In the genomic region with DNA sequence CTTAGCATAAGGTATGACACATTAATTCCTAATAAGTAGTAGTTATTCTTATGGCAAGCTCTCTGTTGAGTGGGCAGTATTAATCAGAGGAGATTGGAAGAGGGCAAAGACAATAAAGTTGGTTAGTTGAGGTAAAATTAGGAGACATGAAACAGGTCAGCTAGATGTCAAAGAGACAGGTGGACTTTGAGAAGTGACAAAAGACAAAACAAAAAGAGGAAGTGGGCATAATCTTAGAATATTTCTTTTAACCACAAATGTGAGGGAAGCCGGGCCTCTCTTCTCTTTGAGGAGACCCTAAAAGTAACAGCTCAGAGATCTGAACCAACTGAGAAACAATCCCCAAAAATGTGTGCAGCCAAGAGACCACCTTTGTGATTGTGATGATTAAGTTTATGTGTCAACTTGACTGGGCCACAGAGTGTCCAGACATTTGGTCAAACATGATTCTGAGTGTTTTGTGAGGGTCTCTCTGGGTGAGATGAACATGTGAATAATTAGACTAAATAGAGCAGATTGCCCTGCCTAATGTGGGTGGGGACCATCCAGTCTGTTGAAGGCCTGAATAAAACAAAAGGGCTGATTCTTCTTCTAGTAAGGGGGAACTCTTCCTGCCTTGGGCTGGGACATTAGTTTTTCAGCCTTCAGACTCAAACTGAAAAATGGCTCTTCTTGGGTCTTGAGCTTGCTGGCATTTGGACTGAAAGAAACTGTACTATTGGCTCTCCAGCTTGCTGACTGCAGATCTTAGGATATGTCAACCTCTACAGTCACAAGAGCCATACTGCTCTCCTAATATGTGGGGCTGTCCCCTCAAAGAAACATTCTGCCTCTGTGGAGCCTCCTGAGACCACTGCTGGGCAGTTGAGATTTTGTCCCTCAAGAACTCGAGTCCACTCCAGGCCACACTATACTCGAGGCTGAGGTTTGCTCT, we compare ENCODE assay signal across 15 cellular contexts. TPM values are rescaled to one million over a fixed set of nuclear protein-coding genes. Genes with fewer than 3 reads are reported as not detected.
DNase-seq lines count a peak whose midpoint lies in the region; ATAC-seq, FAIRE-seq and TF ChIP-seq lines count a peak whose summit lies in the region.
"Had no signal": no experiment of that assay in that cellular context is flagged by ENCODE, and none has a peak within 500 bp of the region (broad histone marks: within the 10 kb centered on the region; RNA-seq: fewer than 3 reads in every experiment).

No MANE protein-coding gene starts in this region.

- H3K9me3 ChIP-seq in K562 (replicated peaks; ENCODE audit: control insufficient read depth, insufficient read depth, low read depth, low read length), result no peaks in the 10 kb centered on the region
- H3K9me3 ChIP-seq in H9 (ENCODE audit: control insufficient read depth, low read depth, low read length), result no peaks in the 10 kb centered on the region
- no peaks in the 10 kb centered on the region for H3K9me3 ChIP-seq in Caco-2
- no peaks in the 10 kb centered on the region for H3K9me3 ChIP-seq in spleen
- H3K9me3 ChIP-seq: thoracic aorta had no signal

- no peak overlapping the region for H3K18ac ChIP-seq in H9 (ENCODE audit: insufficient read length, low read depth, low read length)

- H4K20me1 ChIP-seq in K562 (replicated peaks; ENCODE audit: control insufficient read depth, insufficient read depth, low read length) (no peaks in the 10 kb centered on the region), H9 (ENCODE audit: control insufficient read depth, insufficient read depth, insufficient read length) (no peaks in the 10 kb centered on the region)

- TF ChIP-seq EP300 in K562 (IDR thresholded peaks at IDR 0.05; ENCODE audit: low read length), result no peak

- no peak overlapping the region for H3K23ac ChIP-seq in H9 (ENCODE audit: insufficient read length, low read depth, low read length)

- H3K56ac ChIP-seq in H9 (ENCODE audit: insufficient read length, low read depth, low read length), result no peak overlapping the region

- H4K5ac ChIP-seq in H9 (ENCODE audit: insufficient read length, low read depth, low read length), result no peak overlapping the region

- H3K4ac ChIP-seq in H9 (ENCODE audit: low read depth, low read length), result no peak overlapping the region

- BruUV-seq in K562 (replicated peaks; lab: Mats Ljungman, UMichigan), result no TSS peak
- no TSS peak for BruUV-seq in Caco-2 (replicated peaks; lab: Mats Ljungman, UMichigan)

- H3K4me3 Mint-ChIP-seq in H9, result no peak overlapping the region
- no peak overlapping the region for H3K4me3 Mint-ChIP-seq in Caco-2 (ENCODE audit: unreplicated experiment)
- H3K4me3 Mint-ChIP-seq: activated naive CD4-positive, alpha-beta T cell treated with anti-CD3 and anti-CD28 coated beads, Interleukin-2, amount 50 U/mL, for 24 hours; effector memory CD8-positive, alpha-beta T cell; nephron had no signal

- in situ Hi-C loops in K562 (cut with MboI), result no loop called here

- H3K4me2 ChIP-seq in K562 (ENCODE audit: insufficient read depth, low read length), result no peak overlapping the region
- no peak overlapping the region for H3K4me2 ChIP-seq in H9 (ENCODE audit: insufficient read depth, insufficient read length, low read length)

- no peaks in the 10 kb centered on the region for H3K9me1 ChIP-seq in K562 (ENCODE audit: control insufficient read depth, insufficient read depth, low read length)

- no peak overlapping the region for H3K9ac ChIP-seq in K562 (ENCODE audit: insufficient read depth in 1 of 2, low read depth in 2 of 2, low read length in 2 of 2)
- H3K9ac ChIP-seq in H9 (ENCODE audit: extremely low read depth, insufficient read length, low read length), result no peak overlapping the region

- H3T11ph ChIP-seq in H9 (ENCODE audit: low read length), result no peak overlapping the region

- 3% methylated on average over 3 of the region's 3 CpGs for WGBS in K562 (ENCODE audit: insufficient coverage, low coverage, missing lambda C conversion rate)
- no CpG with 5 or more reads among the region's 3 CpGs for WGBS in H9 (ENCODE audit: extremely low coverage, insufficient read length, low lambda C conversion rate)
- WGBS in spleen, 5 donors, result 60 to 63% (median 61%) methylated on average over 3 of the region's 3 CpGs

- DNase-seq in K562 (ENCODE audit: extremely low read depth in 1 of 4, low spot score in 3 of 4) (no peak), H9 (no peak), Caco-2 (no peak), posterior cingulate gyrus (no peak), spleen (no peak)
- DNase-seq: effector memory CD8-positive, alpha-beta T cell; GOT3; KG1 had no signal

- TF ChIP-seq RAD21 in K562 (CRISPR knock-in tag; conservative IDR thresholded peaks at IDR 0.05 in 1 of 2, IDR thresholded peaks at IDR 0.05 in 1 of 2), result no peak

- H3K9me3 Mint-ChIP-seq in H9, result no peaks in the 10 kb centered on the region
- no peaks in the 10 kb centered on the region for H3K9me3 Mint-ChIP-seq in Caco-2 (ENCODE audit: unreplicated experiment)
- H3K9me3 Mint-ChIP-seq: activated naive CD4-positive, alpha-beta T cell treated with anti-CD3 and anti-CD28 coated beads, Interleukin-2, amount 50 U/mL, for 24 hours; effector memory CD8-positive, alpha-beta T cell; nephron had no signal

- TF ChIP-seq POLR2A in K562 (conservative IDR thresholded peaks at IDR 0.05) (no peak), spleen (IDR thresholded peaks at IDR 0.05) (no peak)

- H3K27ac ChIP-seq in K562 (ENCODE audit: extremely low read depth, low read depth, low read length) (no peak overlapping the region), H9 (ENCODE audit: insufficient read length, low read depth, low read length) (no peak overlapping the region), spleen (peak overlapping the region in 4 of 8 donors; percentile 37 to 76 (median 60))
- H3K27ac ChIP-seq: thoracic aorta had no signal

- H3K36me3 ChIP-seq in K562 (ENCODE audit: control insufficient read depth, insufficient read depth, low read length) (no peaks in the 10 kb centered on the region), Caco-2 (ENCODE audit: control insufficient read depth, insufficient read depth, low read length) (no peaks in the 10 kb centered on the region), spleen (peaks cover 0 to 22% (median 0%) of the 10 kb centered on the region in 6 donors)
- H3K36me3 ChIP-seq: thoracic aorta had no signal

- H3K79me2 ChIP-seq in K562 (ENCODE audit: control insufficient read depth, insufficient read depth, low read length) (no peaks in the 10 kb centered on the region), H9 (ENCODE audit: insufficient read depth, low read length) (no peaks in the 10 kb centered on the region)

- no peak overlapping the region for H2AK5ac ChIP-seq in H9 (ENCODE audit: insufficient read length, low read length)

- H2BK15ac ChIP-seq in H9 (ENCODE audit: low read depth, low read length), result no peak overlapping the region

- intact Hi-C loops in K562 (cut with micrococcal nuclease), result no loop called here
- intact Hi-C loops in Caco-2 (cut with micrococcal nuclease; ENCODE audit: unreplicated experiment), result no loop called here
- intact Hi-C loops in posterior cingulate gyrus (cut with DNase I), result no loop called here
- intact Hi-C loops in spleen (cut with DNase I; ENCODE audit: low total_unique reads), result no loop called here

- POLR2A ChIA-PET in K562 (lab: Yijun Ruan, JAX), result interaction anchor here (0.7 to 0.8 kb wide), 2 partner anchors 324 to 326 kb away, joined by 3 to 4 read pairs; no protein-coding TSS in a partner anchor
- POLR2A ChIA-PET in Caco-2 (lab: Charles Lee), result no interaction called here

- H3K4me1 ChIP-seq in K562 (replicated peaks in 1 of 2; ENCODE audit: control insufficient read depth in 2 of 2, insufficient read depth in 2 of 2, low read length in 2 of 2) (no peaks in the 10 kb centered on the region; a peak in 1 of 5 replicates), H9 (ENCODE audit: insufficient read depth, low read length) (no peaks in the 10 kb centered on the region; the same call in 1 of the 2 replicates), Caco-2 (no peaks in the 10 kb centered on the region), spleen (peaks cover 3 to 29% (median 13%) of the 10 kb centered on the region in 6 donors)

- peak; percentile 53 for ATAC-seq in GM18873 (IDR thresholded peaks at IDR 0.05; ENCODE audit: low FRiP score, unreplicated experiment)
- peak; percentile 70 for ATAC-seq in GM21723 (IDR thresholded peaks at IDR 0.05; ENCODE audit: unreplicated experiment)
- peak; percentile 39 for ATAC-seq in HG03520 (IDR thresholded peaks at IDR 0.05; ENCODE audit: unreplicated experiment)
- no peak for ATAC-seq in K562
- ATAC-seq: effector memory CD8-positive, alpha-beta T cell had no signal

- no peak overlapping the region for H4K8ac ChIP-seq in H9 (replicated peaks; ENCODE audit: insufficient read length, low read depth, low read length)

- no peak for TF ChIP-seq CTCF in K562 (IDR thresholded peaks at IDR 0.05 in 2 of 3, conservative IDR thresholded peaks at IDR 0.05 in 1 of 3; ENCODE audit: insufficient read depth in 2 of 3, low read depth in 1 of 3, low read length in 3 of 3)
- TF ChIP-seq CTCF in H9 (conservative IDR thresholded peaks at IDR 0.05), result no peak
- TF ChIP-seq CTCF in Caco-2 (IDR thresholded peaks at IDR 0.05; ENCODE audit: insufficient read depth in 1 of 2, low read depth in 1 of 2, low read length in 1 of 2, severe bottlenecking in 1 of 2, unreplicated experiment in 1 of 2), result no peak
- TF ChIP-seq CTCF in spleen (IDR thresholded peaks at IDR 0.05 in 8 of 11, conservative IDR thresholded peaks at IDR 0.05 in 3 of 11), result no peak

- H3K4me3 ChIP-seq in K562 (no peak overlapping the region), Caco-2 (ENCODE audit: low read depth, low read length) (no peak overlapping the region), spleen (no peak overlapping the region)
- H3K4me3 ChIP-seq: thoracic aorta had no signal

- no peaks in the 10 kb centered on the region for H3K23me2 ChIP-seq in H9 (ENCODE audit: insufficient read length, low read depth, low read length, poor library complexity, severe bottlenecking)

- no peak overlapping the region for H4K91ac ChIP-seq in H9 (ENCODE audit: insufficient read length, low read depth, low read length)

- peaks cover 0 to 26% of the 10 kb centered on the region in 2 experiments; a peak in 2 of 5 replicates for H3K27me3 ChIP-seq in K562 (ENCODE audit: control insufficient read depth in 2 of 2, insufficient read depth in 2 of 2, low read length in 2 of 2)
- H3K27me3 ChIP-seq in H9 (ENCODE audit: insufficient read depth, low read length), result no peaks in the 10 kb centered on the region
- H3K27me3 ChIP-seq in Caco-2 (replicated peaks; ENCODE audit: control insufficient read depth, insufficient read depth, low read length), result no peaks in the 10 kb centered on the region
- no peaks in the 10 kb centered on the region for H3K27me3 ChIP-seq in spleen (replicated peaks in 1 of 7)

- 0 out of 4 replicates have a peak, but pooled peaks cover 0 to 8% of the 10 kb centered on the region in 2 experiments for H3K4me1 Mint-ChIP-seq in H9
- H3K4me1 Mint-ChIP-seq in Caco-2 (ENCODE audit: low read depth, unreplicated experiment), result no peaks in the 10 kb centered on the region

- no peak overlapping the region for H2AFZ ChIP-seq in K562 (ENCODE audit: low read depth, low read length)
- no peak overlapping the region for H2AFZ ChIP-seq in H9 (ENCODE audit: low read length)

- no peak overlapping the region for H2BK12ac ChIP-seq in H9 (ENCODE audit: insufficient read length, low read depth, low read length)

- no peak for FAIRE-seq in K562 (lab: Jason Lieb, UNC)
- FAIRE-seq: D721Med had no signal

- no peaks in the 10 kb centered on the region for H3K79me1 ChIP-seq in H9 (ENCODE audit: insufficient read depth, low read depth, low read length, poor library complexity, severe bottlenecking)

- H3K36me3 Mint-ChIP-seq in H9 (ENCODE audit: insufficient read depth in 1 of 3, low read depth in 3 of 3), result no peaks in the 10 kb centered on the region
- no peaks in the 10 kb centered on the region for H3K36me3 Mint-ChIP-seq in Caco-2 (ENCODE audit: insufficient read depth, unreplicated experiment)
- H3K36me3 Mint-ChIP-seq: activated naive CD4-positive, alpha-beta T cell treated with anti-CD3 and anti-CD28 coated beads, Interleukin-2, amount 50 U/mL, for 24 hours had no signal

- H2BK5ac ChIP-seq in H9 (ENCODE audit: insufficient read length, low read length), result no peak overlapping the region

- H2BK20ac ChIP-seq in H9 (ENCODE audit: low read depth, low read length, poor library complexity, severe bottlenecking), result no peak overlapping the region

- no peak overlapping the region for H3K14ac ChIP-seq in H9 (ENCODE audit: insufficient read depth, low read length)

- no peak overlapping the region for H2BK120ac ChIP-seq in H9 (ENCODE audit: low read depth, low read length, poor library complexity, severe bottlenecking)

- H3K27ac Mint-ChIP-seq in H9, result no peak overlapping the region
- no peak overlapping the region for H3K27ac Mint-ChIP-seq in Caco-2 (ENCODE audit: unreplicated experiment)
- H3K27ac Mint-ChIP-seq: activated naive CD4-positive, alpha-beta T cell treated with anti-CD3 and anti-CD28 coated beads, Interleukin-2, amount 50 U/mL, for 24 hours; effector memory CD8-positive, alpha-beta T cell had no signal

- H3K27me3 Mint-ChIP-seq in H9 (ENCODE audit: low read depth), result no peaks in the 10 kb centered on the region
- H3K27me3 Mint-ChIP-seq in Caco-2 (ENCODE audit: insufficient read depth, unreplicated experiment), result no peaks in the 10 kb centered on the region

- CTCF ChIA-PET in K562 (lab: Yijun Ruan, JAX; ENCODE audit: low intra/inter-chr PET ratio), result no interaction called here
- CTCF ChIA-PET in Caco-2 (lab: Charles Lee), result no interaction called here

RNA-seq across cellular contexts. Expression of gene FCRL5, which starts 40.0 kb away (rescaled TPM):
- not detected in 2 replicates for total RNA-seq in K562 (2011; cell fraction: chromatin; rRNA removed; ENCODE audit: low replicate concordance)
- total RNA-seq in K562 (2011; cell fraction: nucleolus; rRNA removed), result not detected in 2 replicates
- total RNA-seq in K562 (2011; cell fraction: nucleoplasm; rRNA removed), result not detected in 2 replicates
- total RNA-seq in K562 (2014; rRNA removed) (not detected in 2 replicates), K562 (2014; rRNA removed; fragmentation: Illumina TruSeq; extraction: Trizol) (not detected in 2 replicates), K562 (2015; rRNA removed; fragmentation: Illumina TruSeq; extraction: Trizol) (not detected in 2 replicates), K562 (2021) (not detected in 2 replicates), H9 (2021) (0.98 and 1.1 TPM in 2 replicates), Caco-2 (2022) (not detected in 2 replicates), spleen (100 to 1,000 TPM in 1 of 7 donors, 10 to 100 TPM in 6; 55.9 to 111 (median 73.4) TPM)
- polyA plus RNA-seq in K562 (2011; rRNA removed) (not detected in 2 replicates), K562 (2014; fragmentation: Illumina TruSeq; extraction: Trizol) (not detected in 2 replicates), K562 (2014; fragmentation: Nextera tagmentation; extraction: Ambion mirVana) (not detected), K562 (2014; rRNA removed) (not detected in 2 replicates), spleen (10 to 100 TPM; 51.0 to 69.0 (median 59.6) TPM)
- polyA plus RNA-seq in K562 (2011; cell fraction: cytosol; rRNA removed), result not detected in 2 replicates
- polyA plus RNA-seq in K562 (2011; cell fraction: nucleus; rRNA removed), result not detected in 2 replicates
- not detected in 2 replicates for polyA plus RNA-seq in K562 (2012)
- polyA minus RNA-seq in K562 (2011; rRNA and poly(A)+ RNA removed), result not detected in 2 replicates
- not detected in 2 replicates for polyA minus RNA-seq in K562 (2011; cell fraction: cytosol; rRNA and poly(A)+ RNA removed)
- not detected in 2 replicates for polyA minus RNA-seq in K562 (2011; cell fraction: nucleus; rRNA and poly(A)+ RNA removed)

Comparison
In these comparisons a context has a peak if more than half of its experiments do, and no peak if none do; other contexts are left out.
1. RNA of gene FCRL5, which starts 40.0 kb away (total RNA-seq): 55.9 to 111 TPM in spleen; 0.98 to 1.1 TPM in H9, not detected in K562 and not detected in Caco-2; every median in the first group is over 10 times any median in the second.